In the genomic region with DNA sequence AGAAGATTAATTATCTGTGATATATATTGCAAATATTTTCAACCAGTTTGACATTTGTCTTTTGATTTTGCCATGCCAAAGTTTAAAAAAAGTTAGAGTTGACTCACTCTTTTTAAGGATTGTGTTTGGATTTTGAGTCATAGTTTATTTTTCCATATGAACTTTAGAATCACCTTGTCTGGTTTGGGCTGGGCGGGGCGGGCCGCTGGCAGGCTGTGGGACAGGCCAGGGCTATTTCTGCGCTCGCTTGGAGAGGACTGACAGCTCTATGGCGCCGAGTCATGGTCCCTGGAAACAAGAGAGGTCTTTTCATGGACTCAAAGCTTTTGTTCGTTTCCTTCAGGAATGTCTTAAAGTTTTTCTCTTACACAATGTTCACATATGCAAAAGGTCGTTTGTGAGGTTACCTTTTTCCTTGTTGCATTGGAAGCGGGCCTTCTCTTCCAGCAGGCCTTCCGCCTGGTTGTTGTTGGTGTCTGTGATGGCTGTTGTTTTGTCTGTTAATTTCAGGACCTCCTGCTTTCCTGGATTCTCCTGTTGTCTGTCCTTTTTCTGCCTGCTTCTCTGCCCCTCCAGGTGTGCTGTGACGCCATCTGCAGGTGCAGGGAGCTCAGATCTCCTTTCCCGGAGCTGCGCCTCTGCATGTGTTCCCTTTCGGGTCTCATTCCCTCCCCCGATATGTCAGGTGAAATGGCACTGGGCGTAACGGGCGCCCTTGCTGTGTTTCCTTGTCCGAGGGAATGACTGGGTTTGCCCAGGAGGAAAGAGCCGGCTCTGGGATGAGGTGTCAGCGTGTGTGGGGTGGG, we compare ENCODE assay signal across 9 cellular contexts. TPM values are rescaled to one million over a fixed set of nuclear protein-coding genes. Genes with fewer than 3 reads are reported as not detected.
DNase-seq lines count a peak whose midpoint lies in the region; ATAC-seq and TF ChIP-seq lines count a peak whose summit lies in the region.
"Had no signal": no experiment of that assay in that cellular context is flagged by ENCODE, and none has a peak within 500 bp of the region (broad histone marks: within the 10 kb centered on the region; RNA-seq: fewer than 3 reads in every experiment).

No MANE protein-coding gene starts in this region.

- ATAC-seq in left ventricle myocardium superior (peak; percentile 76), sciatic nerve (no peak), HG03571 (IDR thresholded peaks at IDR 0.05; ENCODE audit: unreplicated experiment) (no peak), HG03097 (IDR thresholded peaks at IDR 0.05; ENCODE audit: low FRiP score, unreplicated experiment) (no peak)

- H3K9me3 ChIP-seq in WERI-Rb-1 (ENCODE audit: severe bottlenecking) = no peaks in the 10 kb centered on the region

- no peak overlapping the region for H3K27ac ChIP-seq in WERI-Rb-1

- in situ Hi-C loops in G401 (cut with HindIII; ENCODE audit: low sequenced_read_pairs) = no loop called here

- intact Hi-C loops in left ventricle myocardium superior (cut with micrococcal nuclease) (no loop called here), sciatic nerve (cut with DNase I) (no loop called here)

- H3K36me3 ChIP-seq in H7 (replicated peaks; ENCODE audit: control insufficient read depth, insufficient read depth, low read length) = no peaks in the 10 kb centered on the region
- H3K36me3 ChIP-seq in WERI-Rb-1 = no peaks in the 10 kb centered on the region

- H3K27me3 ChIP-seq in H7 (ENCODE audit: control insufficient read depth, insufficient read depth, low read length) (no peaks in the 10 kb centered on the region), WERI-Rb-1 (ENCODE audit: insufficient read depth, low read depth, severe bottlenecking) (no peaks in the 10 kb centered on the region)

- H3K4me3 ChIP-seq in H7 (ENCODE audit: insufficient read depth, low read depth, low read length) (no peak overlapping the region), WERI-Rb-1 (ENCODE audit: low read depth, low read length) (no peak overlapping the region)

- peak; percentile 53; the same call in 1 of the 2 replicates for TF ChIP-seq CTCF in WERI-Rb-1 (IDR thresholded peaks at IDR 0.05; ENCODE audit: low read depth, low read length)

- DNase-seq in H7 = peak; percentile 73
- peak; percentile 34 for DNase-seq in WERI-Rb-1
- DNase-seq in left ventricle myocardium superior = peak; percentile 62
- DNase-seq in sciatic nerve (ENCODE audit: low spot score) = peak; percentile 53
- DNase-seq in stimulated activated CD4-positive, alpha-beta T cell treated with anti-CD3 and anti-CD28 coated beads, Interleukin-4, amount 100 ng/mL, for 24 hours = no peak
- no peak for DNase-seq in G401 (ENCODE audit: low spot score)
- DNase-seq: RPMI8226 had no signal

RNA-seq across cellular contexts. Expression of a gene that starts 53.8 kb away (rescaled TPM):
- 21.0 and 29.2 TPM in 2 replicates for total RNA-seq in H7 (2014; rRNA removed; shearing (Covaris generic))
- total RNA-seq in left ventricle myocardium superior (108 TPM), sciatic nerve (54.3 TPM)
- 22.8 and 44.3 TPM in 2 replicates for total RNA-seq in G401 (2014; rRNA removed; shearing (Covaris generic))

Comparison
In these comparisons a context has a peak if more than half of its experiments do, and no peak if none do; other contexts are left out.
1. DNase-seq: peak in H7 (single experiment), WERI-Rb-1 (single experiment), left ventricle myocardium superior (single experiment) and sciatic nerve (single experiment); none in stimulated activated CD4-positive, alpha-beta T cell treated with anti-CD3 and anti-CD28 coated beads, Interleukin-4, amount 100 ng/mL, for 24 hours (single experiment) and G401 (single experiment).